Comparison of ENCODE assay signal across 13 cellular contexts in the genomic region with DNA sequence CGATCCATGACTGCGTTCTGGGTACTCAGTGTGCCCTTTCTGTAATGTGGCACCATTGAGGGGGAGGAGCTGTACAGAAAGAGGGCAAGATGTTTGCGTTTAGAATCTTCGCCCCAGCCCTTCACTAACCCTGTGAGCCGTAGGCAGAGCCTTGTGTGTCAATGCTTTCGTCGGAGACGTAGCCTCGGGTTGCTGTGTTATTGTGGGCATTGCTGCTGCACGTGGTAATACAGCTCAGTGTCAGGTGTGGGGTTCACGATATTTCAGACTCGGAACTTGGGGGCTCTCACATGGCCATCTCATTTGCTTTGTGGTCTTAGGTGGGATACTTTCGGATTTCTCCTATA. TPM values are rescaled to one million over a fixed set of nuclear protein-coding genes. Genes with fewer than 3 reads are reported as not detected.
DNase-seq lines count a peak whose midpoint lies in the region; ATAC-seq and TF ChIP-seq lines count a peak whose summit lies in the region.
"Had no signal": no experiment of that assay in that cellular context is flagged by ENCODE, and none has a peak within 500 bp of the region (broad histone marks: within the 10 kb centered on the region; RNA-seq: fewer than 3 reads in every experiment).

No MANE protein-coding gene starts in this region.

- peak overlapping the region; percentile 67 for H3K4me3 Mint-ChIP-seq in activated T-helper 2 cell treated with anti-CD3 and anti-CD28 coated beads, Interferon-gamma antibody, Interleukin-2, Interleukin-4, amounts not matched to agents 10 μg/mL and 5 μg/mL and 100 μg/mL, durations not matched to agents 14 hours and 24 hours and 36 hours (ENCODE audit: low read depth)
- no peak overlapping the region for H3K4me3 Mint-ChIP-seq in memory B cell

- H3K27me3 ChIP-seq in left ventricle myocardium inferior (ENCODE audit: low read depth) (no peaks in the 10 kb centered on the region), upper lobe of right lung (no peaks in the 10 kb centered on the region), foreskin keratinocyte (no peaks in the 10 kb centered on the region)
- H3K27me3 ChIP-seq: vagina had no signal

- peaks cover 91% of the 10 kb centered on the region for H3K36me3 Mint-ChIP-seq in activated T-helper 2 cell treated with anti-CD3 and anti-CD28 coated beads, Interferon-gamma antibody, Interleukin-2, Interleukin-4, amounts not matched to agents 10 μg/mL and 5 μg/mL and 100 μg/mL, durations not matched to agents 14 hours and 24 hours and 36 hours (ENCODE audit: low read depth)
- H3K36me3 Mint-ChIP-seq in memory B cell, result peaks cover 26% of the 10 kb centered on the region

- peak overlapping the region; percentile 6 for H3K4me3 ChIP-seq in left ventricle myocardium inferior
- H3K4me3 ChIP-seq in upper lobe of right lung, result peak overlapping the region; percentile 21
- H3K4me3 ChIP-seq: vagina had no signal

- TF ChIP-seq CTCF in left ventricle myocardium inferior (IDR thresholded peaks at IDR 0.05; ENCODE audit: borderline replicate concordance) (no peak), upper lobe of right lung (IDR thresholded peaks at IDR 0.05) (no peak), omental fat pad (IDR thresholded peaks at IDR 0.05) (no peak), foreskin keratinocyte (conservative IDR thresholded peaks at IDR 0.05) (no peak)

- H3K9me3 ChIP-seq in left ventricle myocardium inferior (replicated peaks), result no peaks in the 10 kb centered on the region
- H3K9me3 ChIP-seq in upper lobe of right lung, result no peaks in the 10 kb centered on the region
- H3K9me3 ChIP-seq: vagina had no signal

- ATAC-seq in Right ventricle myocardium inferior (no peak), memory B cell (ENCODE audit: low read depth) (no peak), upper lobe of right lung (no peak), GM21447 (IDR thresholded peaks at IDR 0.05; ENCODE audit: unreplicated experiment) (no peak), omental fat pad (ENCODE audit: low FRiP score) (no peak), foreskin keratinocyte (no peak)
- ATAC-seq: activated CD4-positive, CD25-positive, alpha-beta regulatory T cell treated with anti-CD3 and anti-CD28 coated beads, Interleukin-2, amount 50 U/mL, for 24 hours had no signal

- no peaks in the 10 kb centered on the region for H3K9me3 Mint-ChIP-seq in activated T-helper 2 cell treated with anti-CD3 and anti-CD28 coated beads, Interferon-gamma antibody, Interleukin-2, Interleukin-4, amounts not matched to agents 10 μg/mL and 5 μg/mL and 100 μg/mL, durations not matched to agents 14 hours and 24 hours and 36 hours
- no peaks in the 10 kb centered on the region for H3K9me3 Mint-ChIP-seq in memory B cell

- H3K27me3 Mint-ChIP-seq in activated T-helper 2 cell treated with anti-CD3 and anti-CD28 coated beads, Interferon-gamma antibody, Interleukin-2, Interleukin-4, amounts not matched to agents 10 μg/mL and 5 μg/mL and 100 μg/mL, durations not matched to agents 14 hours and 24 hours and 36 hours (ENCODE audit: low read depth), result no peaks in the 10 kb centered on the region
- no peaks in the 10 kb centered on the region for H3K27me3 Mint-ChIP-seq in memory B cell

- H3K4me1 Mint-ChIP-seq in activated T-helper 2 cell treated with anti-CD3 and anti-CD28 coated beads, Interferon-gamma antibody, Interleukin-2, Interleukin-4, amounts not matched to agents 10 μg/mL and 5 μg/mL and 100 μg/mL, durations not matched to agents 14 hours and 24 hours and 36 hours (ENCODE audit: low read depth), result peaks cover 82% of the 10 kb centered on the region
- H3K4me1 Mint-ChIP-seq in memory B cell, result peaks cover 58% of the 10 kb centered on the region

- intact Hi-C loops in left ventricle myocardium inferior (cut with micrococcal nuclease) (no loop called here), Right ventricle myocardium inferior (cut with DNase I) (no loop called here), upper lobe of right lung (cut with DNase I) (no loop called here)
- intact Hi-C loops in activated T-helper 2 cell treated with anti-CD3 and anti-CD28 coated beads, Interferon-gamma antibody, Interleukin-2, Interleukin-4, amounts not matched to agents 10 μg/mL and 5 μg/mL and 100 μg/mL, durations not matched to agents 14 hours and 24 hours and 36 hours (cut with micrococcal nuclease), result loop anchor here (10.0 kb wide), 1 partner anchor 1048 kb away; a partner anchor contains a TSS

- H3K4me1 ChIP-seq in left ventricle myocardium inferior (peaks cover 96% of the 10 kb centered on the region), upper lobe of right lung (peaks cover 85% of the 10 kb centered on the region), foreskin keratinocyte (peaks cover 12% of the 10 kb centered on the region)

- H3K27ac ChIP-seq in left ventricle myocardium inferior (replicated peaks) (peak overlapping the region; percentile 62), upper lobe of right lung (peak overlapping the region; percentile 92), foreskin keratinocyte (no peak overlapping the region)

- DNase-seq in left ventricle myocardium inferior, result no peak
- DNase-seq in Right ventricle myocardium inferior (ENCODE audit: missing footprints), result no peak
- no peak for DNase-seq in activated T-helper 2 cell treated with anti-CD3 and anti-CD28 coated beads, Interferon-gamma antibody, Interleukin-2, Interleukin-4, amounts not matched to agents 10 μg/mL and 5 μg/mL and 100 μg/mL, durations not matched to agents 14 hours and 24 hours and 36 hours (ENCODE audit: low spot score)
- no peak for DNase-seq in memory B cell (ENCODE audit: low spot score in 2 of 2)
- no peak for DNase-seq in upper lobe of right lung
- no peak for DNase-seq in omental fat pad (ENCODE audit: low spot score)
- no peak for DNase-seq in foreskin keratinocyte
- DNase-seq: erythroblast, RPMI8226 had no signal

- H3K36me3 ChIP-seq in left ventricle myocardium inferior, result peaks cover 65% of the 10 kb centered on the region
- peaks cover 61% of the 10 kb centered on the region for H3K36me3 ChIP-seq in upper lobe of right lung

- H3K27ac Mint-ChIP-seq in activated T-helper 2 cell treated with anti-CD3 and anti-CD28 coated beads, Interferon-gamma antibody, Interleukin-2, Interleukin-4, amounts not matched to agents 10 μg/mL and 5 μg/mL and 100 μg/mL, durations not matched to agents 14 hours and 24 hours and 36 hours, result peak overlapping the region; percentile 92
- peak overlapping the region; percentile 92 for H3K27ac Mint-ChIP-seq in memory B cell

RNA-seq across cellular contexts. Expression of a gene that starts 6.1 kb away (rescaled TPM):
- total RNA-seq in left ventricle myocardium inferior (648 TPM), Right ventricle myocardium inferior (681 TPM), upper lobe of right lung (1,039 TPM), omental fat pad (1,000 to 10,000 TPM; 1,567 to 2,105 (median 1,838) TPM), foreskin keratinocyte (1,345 and 1,415 TPM in 2 replicates)
- 1,460 and 1,467 TPM in 2 replicates for total RNA-seq in activated T-helper 2 cell treated with anti-CD3 and anti-CD28 coated beads, Interferon-gamma antibody, Interleukin-2, Interleukin-4, amounts not matched to agents 10 μg/mL and 5 μg/mL and 100 μg/mL, durations not matched to agents 14 hours and 24 hours and 36 hours
- polyA plus RNA-seq in foreskin keratinocyte, result 2,319 and 2,496 TPM in 2 replicates

RNA-seq across cellular contexts. Expression of a gene that starts 15.7 kb away (rescaled TPM):
- 16.2 TPM for total RNA-seq in left ventricle myocardium inferior
- 16.1 TPM for total RNA-seq in Right ventricle myocardium inferior
- total RNA-seq in activated T-helper 2 cell treated with anti-CD3 and anti-CD28 coated beads, Interferon-gamma antibody, Interleukin-2, Interleukin-4, amounts not matched to agents 10 μg/mL and 5 μg/mL and 100 μg/mL, durations not matched to agents 14 hours and 24 hours and 36 hours, result 16.8 and 19.0 TPM in 2 replicates
- 34.7 TPM for total RNA-seq in upper lobe of right lung
- 10 to 100 TPM; 36.1 to 49.3 (median 40.3) TPM for total RNA-seq in omental fat pad
- total RNA-seq in foreskin keratinocyte, result 95.4 and 102 TPM in 2 replicates
- polyA plus RNA-seq in foreskin keratinocyte, result 122 and 125 TPM in 2 replicates

RNA-seq across cellular contexts. Expression of a gene that starts 16.0 kb away (rescaled TPM):
- total RNA-seq in left ventricle myocardium inferior, result 4.7 TPM
- total RNA-seq in Right ventricle myocardium inferior, result 4.0 TPM
- 0.64 TPM in 1 of 2 replicates, not detected in the other for total RNA-seq in activated T-helper 2 cell treated with anti-CD3 and anti-CD28 coated beads, Interferon-gamma antibody, Interleukin-2, Interleukin-4, amounts not matched to agents 10 μg/mL and 5 μg/mL and 100 μg/mL, durations not matched to agents 14 hours and 24 hours and 36 hours
- total RNA-seq in upper lobe of right lung, result 61.5 TPM
- 100 to 1,000 TPM in 1 of 4 donors, 10 to 100 TPM in 3; 11.7 to 135 (median 71.5) TPM for total RNA-seq in omental fat pad
- not detected in 2 replicates for total RNA-seq in foreskin keratinocyte
- 0.03 TPM in 1 of 2 replicates, not detected in the other for polyA plus RNA-seq in foreskin keratinocyte
- total RNA-seq: osteocyte had no signal

RNA-seq across cellular contexts. Expression of a gene that starts 17.4 kb away (rescaled TPM):
- total RNA-seq in left ventricle myocardium inferior (12.2 TPM), Right ventricle myocardium inferior (15.1 TPM), upper lobe of right lung (57.9 TPM), omental fat pad (10 to 100 TPM; 21.0 to 72.4 (median 32.7) TPM), foreskin keratinocyte (71.4 and 86.0 TPM in 2 replicates)
- 311 and 318 TPM in 2 replicates for total RNA-seq in activated T-helper 2 cell treated with anti-CD3 and anti-CD28 coated beads, Interferon-gamma antibody, Interleukin-2, Interleukin-4, amounts not matched to agents 10 μg/mL and 5 μg/mL and 100 μg/mL, durations not matched to agents 14 hours and 24 hours and 36 hours
- polyA plus RNA-seq in foreskin keratinocyte, result 89.5 and 92.1 TPM in 2 replicates

RNA-seq across cellular contexts. Expression of a gene that starts 33.8 kb away (rescaled TPM):
- 2.2 TPM for total RNA-seq in left ventricle myocardium inferior
- 0.97 TPM for total RNA-seq in Right ventricle myocardium inferior
- total RNA-seq in activated T-helper 2 cell treated with anti-CD3 and anti-CD28 coated beads, Interferon-gamma antibody, Interleukin-2, Interleukin-4, amounts not matched to agents 10 μg/mL and 5 μg/mL and 100 μg/mL, durations not matched to agents 14 hours and 24 hours and 36 hours, result 0.16 and 0.37 TPM in 2 replicates
- 48.3 TPM for total RNA-seq in upper lobe of right lung
- total RNA-seq in omental fat pad, result 1 to 10 TPM in 3 of 4 donors, not detected in 1; 1.2 to 4.1 (median 1.6) TPM
- total RNA-seq in foreskin keratinocyte, result 7.2 and 13.2 TPM in 2 replicates
- polyA plus RNA-seq in foreskin keratinocyte, result 12.0 and 20.8 TPM in 2 replicates
